1 cellular context compared by ENCODE assay signal in genomic region chr1:151008244-151009205, GRCh38.
TF ChIP-seq lines count a peak whose summit lies in the region.

A gene with protein sequence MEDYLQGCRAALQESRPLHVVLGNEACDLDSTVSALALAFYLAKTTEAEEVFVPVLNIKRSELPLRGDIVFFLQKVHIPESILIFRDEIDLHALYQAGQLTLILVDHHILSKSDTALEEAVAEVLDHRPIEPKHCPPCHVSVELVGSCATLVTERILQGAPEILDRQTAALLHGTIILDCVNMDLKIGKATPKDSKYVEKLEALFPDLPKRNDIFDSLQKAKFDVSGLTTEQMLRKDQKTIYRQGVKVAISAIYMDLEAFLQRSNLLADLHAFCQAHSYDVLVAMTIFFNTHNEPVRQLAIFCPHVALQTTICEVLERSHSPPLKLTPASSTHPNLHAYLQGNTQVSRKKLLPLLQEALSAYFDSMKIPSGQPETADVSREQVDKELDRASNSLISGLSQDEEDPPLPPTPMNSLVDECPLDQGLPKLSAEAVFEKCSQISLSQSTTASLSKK (plus strand): TSS chr1:151008449. CDS start chr1:151008633, 184 bp downstream.

TF ChIP-seq in GM12878, 131 proteins besides CTCF, POLR2A, EP300 and RAD21 (continued from another document and continues in another):
- TF ChIP-seq, protein P1, sequence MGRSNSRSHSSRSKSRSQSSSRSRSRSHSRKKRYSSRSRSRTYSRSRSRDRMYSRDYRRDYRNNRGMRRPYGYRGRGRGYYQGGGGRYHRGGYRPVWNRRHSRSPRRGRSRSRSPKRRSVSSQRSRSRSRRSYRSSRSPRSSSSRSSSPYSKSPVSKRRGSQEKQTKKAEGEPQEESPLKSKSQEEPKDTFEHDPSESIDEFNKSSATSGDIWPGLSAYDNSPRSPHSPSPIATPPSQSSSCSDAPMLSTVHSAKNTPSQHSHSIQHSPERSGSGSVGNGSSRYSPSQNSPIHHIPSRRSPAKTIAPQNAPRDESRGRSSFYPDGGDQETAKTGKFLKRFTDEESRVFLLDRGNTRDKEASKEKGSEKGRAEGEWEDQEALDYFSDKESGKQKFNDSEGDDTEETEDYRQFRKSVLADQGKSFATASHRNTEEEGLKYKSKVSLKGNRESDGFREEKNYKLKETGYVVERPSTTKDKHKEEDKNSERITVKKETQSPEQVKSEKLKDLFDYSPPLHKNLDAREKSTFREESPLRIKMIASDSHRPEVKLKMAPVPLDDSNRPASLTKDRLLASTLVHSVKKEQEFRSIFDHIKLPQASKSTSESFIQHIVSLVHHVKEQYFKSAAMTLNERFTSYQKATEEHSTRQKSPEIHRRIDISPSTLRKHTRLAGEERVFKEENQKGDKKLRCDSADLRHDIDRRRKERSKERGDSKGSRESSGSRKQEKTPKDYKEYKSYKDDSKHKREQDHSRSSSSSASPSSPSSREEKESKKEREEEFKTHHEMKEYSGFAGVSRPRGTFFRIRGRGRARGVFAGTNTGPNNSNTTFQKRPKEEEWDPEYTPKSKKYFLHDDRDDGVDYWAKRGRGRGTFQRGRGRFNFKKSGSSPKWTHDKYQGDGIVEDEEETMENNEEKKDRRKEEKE (IDR thresholded peaks at IDR 0.05) = no peak
- peak; percentile 27; the same call in 1 of the 2 replicates for TF ChIP-seq SREBF1 (IDR thresholded peaks at IDR 0.05; ENCODE audit: low read length)
- no peak for TF ChIP-seq FOS (IDR thresholded peaks at IDR 0.05; ENCODE audit: borderline replicate concordance, extremely low read depth, insufficient read length)
- TF ChIP-seq NR2C2 (IDR thresholded peaks at IDR 0.05; ENCODE audit: borderline replicate concordance, control insufficient read depth, insufficient read length, low read depth) = no peak
- TF ChIP-seq SPI1 (IDR thresholded peaks at IDR 0.05; ENCODE audit: borderline replicate concordance, insufficient read depth, low read depth, low read length) = peak; percentile 66; the same call in 1 of the 2 replicates
- TF ChIP-seq IRF4 (IDR thresholded peaks at IDR 0.05; ENCODE audit: low read depth, low read length) = no peak
- peak; percentile 64 for TF ChIP-seq RELA (IDR thresholded peaks at IDR 0.05; ENCODE audit: borderline replicate concordance, partially characterized antibody)
- TF ChIP-seq, protein P2, sequence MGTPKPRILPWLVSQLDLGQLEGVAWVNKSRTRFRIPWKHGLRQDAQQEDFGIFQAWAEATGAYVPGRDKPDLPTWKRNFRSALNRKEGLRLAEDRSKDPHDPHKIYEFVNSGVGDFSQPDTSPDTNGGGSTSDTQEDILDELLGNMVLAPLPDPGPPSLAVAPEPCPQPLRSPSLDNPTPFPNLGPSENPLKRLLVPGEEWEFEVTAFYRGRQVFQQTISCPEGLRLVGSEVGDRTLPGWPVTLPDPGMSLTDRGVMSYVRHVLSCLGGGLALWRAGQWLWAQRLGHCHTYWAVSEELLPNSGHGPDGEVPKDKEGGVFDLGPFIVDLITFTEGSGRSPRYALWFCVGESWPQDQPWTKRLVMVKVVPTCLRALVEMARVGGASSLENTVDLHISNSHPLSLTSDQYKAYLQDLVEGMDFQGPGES (IDR thresholded peaks at IDR 0.05) = no peak
- peak; percentile 72; the same call in 1 of the 2 replicates for TF ChIP-seq CHD2 (IDR thresholded peaks at IDR 0.05; ENCODE audit: borderline replicate concordance, low read depth, low read length)
- TF ChIP-seq, protein P3, sequence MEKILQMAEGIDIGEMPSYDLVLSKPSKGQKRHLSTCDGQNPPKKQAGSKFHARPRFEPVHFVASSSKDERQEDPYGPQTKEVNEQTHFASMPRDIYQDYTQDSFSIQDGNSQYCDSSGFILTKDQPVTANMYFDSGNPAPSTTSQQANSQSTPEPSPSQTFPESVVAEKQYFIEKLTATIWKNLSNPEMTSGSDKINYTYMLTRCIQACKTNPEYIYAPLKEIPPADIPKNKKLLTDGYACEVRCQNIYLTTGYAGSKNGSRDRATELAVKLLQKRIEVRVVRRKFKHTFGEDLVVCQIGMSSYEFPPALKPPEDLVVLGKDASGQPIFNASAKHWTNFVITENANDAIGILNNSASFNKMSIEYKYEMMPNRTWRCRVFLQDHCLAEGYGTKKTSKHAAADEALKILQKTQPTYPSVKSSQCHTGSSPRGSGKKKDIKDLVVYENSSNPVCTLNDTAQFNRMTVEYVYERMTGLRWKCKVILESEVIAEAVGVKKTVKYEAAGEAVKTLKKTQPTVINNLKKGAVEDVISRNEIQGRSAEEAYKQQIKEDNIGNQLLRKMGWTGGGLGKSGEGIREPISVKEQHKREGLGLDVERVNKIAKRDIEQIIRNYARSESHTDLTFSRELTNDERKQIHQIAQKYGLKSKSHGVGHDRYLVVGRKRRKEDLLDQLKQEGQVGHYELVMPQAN (conservative IDR thresholded peaks at IDR 0.05) = peak; percentile 30; the same call in 1 of the 2 replicates
- TF ChIP-seq, protein P4, sequence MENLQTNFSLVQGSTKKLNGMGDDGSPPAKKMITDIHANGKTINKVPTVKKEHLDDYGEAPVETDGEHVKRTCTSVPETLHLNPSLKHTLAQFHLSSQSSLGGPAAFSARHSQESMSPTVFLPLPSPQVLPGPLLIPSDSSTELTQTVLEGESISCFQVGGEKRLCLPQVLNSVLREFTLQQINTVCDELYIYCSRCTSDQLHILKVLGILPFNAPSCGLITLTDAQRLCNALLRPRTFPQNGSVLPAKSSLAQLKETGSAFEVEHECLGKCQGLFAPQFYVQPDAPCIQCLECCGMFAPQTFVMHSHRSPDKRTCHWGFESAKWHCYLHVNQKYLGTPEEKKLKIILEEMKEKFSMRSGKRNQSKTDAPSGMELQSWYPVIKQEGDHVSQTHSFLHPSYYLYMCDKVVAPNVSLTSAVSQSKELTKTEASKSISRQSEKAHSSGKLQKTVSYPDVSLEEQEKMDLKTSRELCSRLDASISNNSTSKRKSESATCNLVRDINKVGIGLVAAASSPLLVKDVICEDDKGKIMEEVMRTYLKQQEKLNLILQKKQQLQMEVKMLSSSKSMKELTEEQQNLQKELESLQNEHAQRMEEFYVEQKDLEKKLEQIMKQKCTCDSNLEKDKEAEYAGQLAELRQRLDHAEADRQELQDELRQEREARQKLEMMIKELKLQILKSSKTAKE (IDR thresholded peaks at IDR 0.05; ENCODE audit: low read depth, poor library complexity, severe bottlenecking) = peak; percentile 27
- TF ChIP-seq, protein P5, sequence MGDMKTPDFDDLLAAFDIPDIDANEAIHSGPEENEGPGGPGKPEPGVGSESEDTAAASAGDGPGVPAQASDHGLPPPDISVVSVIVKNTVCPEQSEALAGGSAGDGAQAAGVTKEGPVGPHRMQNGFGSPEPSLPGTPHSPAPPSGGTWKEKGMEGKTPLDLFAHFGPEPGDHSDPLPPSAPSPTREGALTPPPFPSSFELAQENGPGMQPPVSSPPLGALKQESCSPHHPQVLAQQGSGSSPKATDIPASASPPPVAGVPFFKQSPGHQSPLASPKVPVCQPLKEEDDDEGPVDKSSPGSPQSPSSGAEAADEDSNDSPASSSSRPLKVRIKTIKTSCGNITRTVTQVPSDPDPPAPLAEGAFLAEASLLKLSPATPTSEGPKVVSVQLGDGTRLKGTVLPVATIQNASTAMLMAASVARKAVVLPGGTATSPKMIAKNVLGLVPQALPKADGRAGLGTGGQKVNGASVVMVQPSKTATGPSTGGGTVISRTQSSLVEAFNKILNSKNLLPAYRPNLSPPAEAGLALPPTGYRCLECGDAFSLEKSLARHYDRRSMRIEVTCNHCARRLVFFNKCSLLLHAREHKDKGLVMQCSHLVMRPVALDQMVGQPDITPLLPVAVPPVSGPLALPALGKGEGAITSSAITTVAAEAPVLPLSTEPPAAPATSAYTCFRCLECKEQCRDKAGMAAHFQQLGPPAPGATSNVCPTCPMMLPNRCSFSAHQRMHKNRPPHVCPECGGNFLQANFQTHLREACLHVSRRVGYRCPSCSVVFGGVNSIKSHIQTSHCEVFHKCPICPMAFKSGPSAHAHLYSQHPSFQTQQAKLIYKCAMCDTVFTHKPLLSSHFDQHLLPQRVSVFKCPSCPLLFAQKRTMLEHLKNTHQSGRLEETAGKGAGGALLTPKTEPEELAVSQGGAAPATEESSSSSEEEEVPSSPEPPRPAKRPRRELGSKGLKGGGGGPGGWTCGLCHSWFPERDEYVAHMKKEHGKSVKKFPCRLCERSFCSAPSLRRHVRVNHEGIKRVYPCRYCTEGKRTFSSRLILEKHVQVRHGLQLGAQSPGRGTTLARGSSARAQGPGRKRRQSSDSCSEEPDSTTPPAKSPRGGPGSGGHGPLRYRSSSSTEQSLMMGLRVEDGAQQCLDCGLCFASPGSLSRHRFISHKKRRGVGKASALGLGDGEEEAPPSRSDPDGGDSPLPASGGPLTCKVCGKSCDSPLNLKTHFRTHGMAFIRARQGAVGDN (IDR thresholded peaks at IDR 0.05) = 0 out of 2 replicates have a peak, but pooled peaks have one; percentile 8
- TF ChIP-seq EZH2 (IDR thresholded peaks at IDR 0.05; ENCODE audit: borderline replicate concordance, control insufficient read depth, low read depth, low read length) = no peak
- TF ChIP-seq TCF7 (IDR thresholded peaks at IDR 0.05; ENCODE audit: borderline replicate concordance) = no peak
- peak; percentile 11 to 68; a peak in 1 of 4 replicates for TF ChIP-seq IKZF2 (IDR thresholded peaks at IDR 0.05)
- TF ChIP-seq SIN3A (IDR thresholded peaks at IDR 0.05; ENCODE audit: low read depth, low read length) = 0 out of 2 replicates have a peak, but pooled peaks have one; percentile 27
- no peak for TF ChIP-seq NFXL1 (IDR thresholded peaks at IDR 0.05; ENCODE audit: borderline replicate concordance)
- TF ChIP-seq BMI1 (IDR thresholded peaks at IDR 0.05; ENCODE audit: borderline replicate concordance) = no peak
- TF ChIP-seq SMAD5 (IDR thresholded peaks at IDR 0.05; ENCODE audit: low read depth) = no peak
- TF ChIP-seq, protein P6, sequence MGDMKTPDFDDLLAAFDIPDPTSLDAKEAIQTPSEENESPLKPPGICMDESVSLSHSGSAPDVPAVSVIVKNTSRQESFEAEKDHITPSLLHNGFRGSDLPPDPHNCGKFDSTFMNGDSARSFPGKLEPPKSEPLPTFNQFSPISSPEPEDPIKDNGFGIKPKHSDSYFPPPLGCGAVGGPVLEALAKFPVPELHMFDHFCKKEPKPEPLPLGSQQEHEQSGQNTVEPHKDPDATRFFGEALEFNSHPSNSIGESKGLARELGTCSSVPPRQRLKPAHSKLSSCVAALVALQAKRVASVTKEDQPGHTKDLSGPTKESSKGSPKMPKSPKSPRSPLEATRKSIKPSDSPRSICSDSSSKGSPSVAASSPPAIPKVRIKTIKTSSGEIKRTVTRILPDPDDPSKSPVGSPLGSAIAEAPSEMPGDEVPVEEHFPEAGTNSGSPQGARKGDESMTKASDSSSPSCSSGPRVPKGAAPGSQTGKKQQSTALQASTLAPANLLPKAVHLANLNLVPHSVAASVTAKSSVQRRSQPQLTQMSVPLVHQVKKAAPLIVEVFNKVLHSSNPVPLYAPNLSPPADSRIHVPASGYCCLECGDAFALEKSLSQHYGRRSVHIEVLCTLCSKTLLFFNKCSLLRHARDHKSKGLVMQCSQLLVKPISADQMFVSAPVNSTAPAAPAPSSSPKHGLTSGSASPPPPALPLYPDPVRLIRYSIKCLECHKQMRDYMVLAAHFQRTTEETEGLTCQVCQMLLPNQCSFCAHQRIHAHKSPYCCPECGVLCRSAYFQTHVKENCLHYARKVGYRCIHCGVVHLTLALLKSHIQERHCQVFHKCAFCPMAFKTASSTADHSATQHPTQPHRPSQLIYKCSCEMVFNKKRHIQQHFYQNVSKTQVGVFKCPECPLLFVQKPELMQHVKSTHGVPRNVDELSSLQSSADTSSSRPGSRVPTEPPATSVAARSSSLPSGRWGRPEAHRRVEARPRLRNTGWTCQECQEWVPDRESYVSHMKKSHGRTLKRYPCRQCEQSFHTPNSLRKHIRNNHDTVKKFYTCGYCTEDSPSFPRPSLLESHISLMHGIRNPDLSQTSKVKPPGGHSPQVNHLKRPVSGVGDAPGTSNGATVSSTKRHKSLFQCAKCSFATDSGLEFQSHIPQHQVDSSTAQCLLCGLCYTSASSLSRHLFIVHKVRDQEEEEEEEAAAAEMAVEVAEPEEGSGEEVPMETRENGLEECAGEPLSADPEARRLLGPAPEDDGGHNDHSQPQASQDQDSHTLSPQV (IDR thresholded peaks at IDR 0.05) = no peak
- no peak for TF ChIP-seq TAF1 (IDR thresholded peaks at IDR 0.05; ENCODE audit: borderline replicate concordance, low read depth, low read length)
- peak; percentile 91 for TF ChIP-seq CREB1 (IDR thresholded peaks at IDR 0.05; ENCODE audit: low read depth)
- TF ChIP-seq PAX5 (IDR thresholded peaks at IDR 0.05; ENCODE audit: borderline replicate concordance, low read depth, low read length) = peak; percentile 60
- TF ChIP-seq, protein P7, sequence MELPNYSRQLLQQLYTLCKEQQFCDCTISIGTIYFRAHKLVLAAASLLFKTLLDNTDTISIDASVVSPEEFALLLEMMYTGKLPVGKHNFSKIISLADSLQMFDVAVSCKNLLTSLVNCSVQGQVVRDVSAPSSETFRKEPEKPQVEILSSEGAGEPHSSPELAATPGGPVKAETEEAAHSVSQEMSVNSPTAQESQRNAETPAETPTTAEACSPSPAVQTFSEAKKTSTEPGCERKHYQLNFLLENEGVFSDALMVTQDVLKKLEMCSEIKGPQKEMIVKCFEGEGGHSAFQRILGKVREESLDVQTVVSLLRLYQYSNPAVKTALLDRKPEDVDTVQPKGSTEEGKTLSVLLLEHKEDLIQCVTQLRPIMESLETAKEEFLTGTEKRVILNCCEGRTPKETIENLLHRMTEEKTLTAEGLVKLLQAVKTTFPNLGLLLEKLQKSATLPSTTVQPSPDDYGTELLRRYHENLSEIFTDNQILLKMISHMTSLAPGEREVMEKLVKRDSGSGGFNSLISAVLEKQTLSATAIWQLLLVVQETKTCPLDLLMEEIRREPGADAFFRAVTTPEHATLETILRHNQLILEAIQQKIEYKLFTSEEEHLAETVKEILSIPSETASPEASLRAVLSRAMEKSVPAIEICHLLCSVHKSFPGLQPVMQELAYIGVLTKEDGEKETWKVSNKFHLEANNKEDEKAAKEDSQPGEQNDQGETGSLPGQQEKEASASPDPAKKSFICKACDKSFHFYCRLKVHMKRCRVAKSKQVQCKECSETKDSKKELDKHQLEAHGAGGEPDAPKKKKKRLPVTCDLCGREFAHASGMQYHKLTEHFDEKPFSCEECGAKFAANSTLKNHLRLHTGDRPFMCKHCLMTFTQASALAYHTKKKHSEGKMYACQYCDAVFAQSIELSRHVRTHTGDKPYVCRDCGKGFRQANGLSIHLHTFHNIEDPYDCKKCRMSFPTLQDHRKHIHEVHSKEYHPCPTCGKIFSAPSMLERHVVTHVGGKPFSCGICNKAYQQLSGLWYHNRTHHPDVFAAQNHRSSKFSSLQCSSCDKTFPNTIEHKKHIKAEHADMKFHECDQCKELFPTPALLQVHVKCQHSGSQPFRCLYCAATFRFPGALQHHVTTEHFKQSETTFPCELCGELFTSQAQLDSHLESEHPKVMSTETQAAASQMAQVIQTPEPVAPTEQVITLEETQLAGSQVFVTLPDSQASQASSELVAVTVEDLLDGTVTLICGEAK (IDR thresholded peaks at IDR 0.05; ENCODE audit: borderline replicate concordance) = peak; percentile 70; the same call in 1 of the 2 replicates
- peak; percentile 52; the same call in 1 of the 2 replicates for TF ChIP-seq LARP7 (IDR thresholded peaks at IDR 0.05)
- no peak for TF ChIP-seq HDAC2 (IDR thresholded peaks at IDR 0.05)
- no peak for TF ChIP-seq HDAC6 (IDR thresholded peaks at IDR 0.05; ENCODE audit: unreplicated experiment)
- TF ChIP-seq NR2C1 (IDR thresholded peaks at IDR 0.05) = peak; percentile 85
- no peak for TF ChIP-seq PAX8 (IDR thresholded peaks at IDR 0.05)
- TF ChIP-seq TBL1XR1 (IDR thresholded peaks at IDR 0.05; ENCODE audit: low read depth, low read length) = no peak
- TF ChIP-seq IKZF1 (conservative IDR thresholded peaks at IDR 0.05) = peak; percentile 76; the same call in 1 of the 2 replicates
- TF ChIP-seq CREM (IDR thresholded peaks at IDR 0.05; ENCODE audit: low read depth) = peak; percentile 86; the same call in 1 of the 2 replicates
